In genomic region chr11:88978992-88979391, GRCh38 we compare ENCODE assay signal across 8 cellular contexts.
DNase-seq lines count a peak whose midpoint lies in the region; ATAC-seq, FAIRE-seq and TF ChIP-seq lines count a peak whose summit lies in the region.
"Not testable (repeated sequence)": the region's sequence is repeated elsewhere in the genome, so short reads cannot be mapped to it uniquely, and the experiment has no call there.

No MANE protein-coding gene starts in this region.

- POLR2A ChIA-PET in IMR-90 (lab: Charles Lee; ENCODE audit: unreplicated experiment), result not testable (repeated sequence)

- peak; percentile 42; the same call in 1 of the 2 replicates for ATAC-seq in IMR-90 (ENCODE audit: low read depth)
- ATAC-seq in RWPE2 (ENCODE audit: low read depth), result peak; percentile 75

- not testable (repeated sequence) for TF ChIP-seq POLR2A in IMR-90 (IDR thresholded peaks at IDR 0.05; ENCODE audit: low read depth, low read length)

- not testable (repeated sequence) for H4K8ac ChIP-seq in IMR-90 (ENCODE audit: low read depth in 2 of 2, low read length in 2 of 2); mesendoderm (ENCODE audit: low read depth, low read length)

- H3K27me3 ChIP-seq in IMR-90 (ENCODE audit: control insufficient read depth, insufficient read depth, low read length); RWPE2 (ENCODE audit: insufficient read depth, poor library complexity, severe bottlenecking); mesendoderm (ENCODE audit: insufficient read depth, low read length, poor library complexity); small intestine (ENCODE audit: control insufficient read depth in 2 of 2, insufficient read depth in 2 of 2, low read length in 2 of 2): not testable (repeated sequence)

- not testable (repeated sequence) for H2AK9ac ChIP-seq in IMR-90 (replicated peaks; ENCODE audit: low read depth, low read length, poor library complexity)

- peak; percentile 1 for DNase-seq in Daoy (ENCODE audit: low read depth)
- DNase-seq in HFFc6; RWPE2 (ENCODE audit: low spot score); small intestine: not testable (repeated sequence)
- DNase-seq in IMR-90, result peak; percentile 16
- peak; percentile 1 for DNase-seq in choroid plexus epithelial cell (ENCODE audit: low read depth)
- peak; percentile 5 for DNase-seq in glomerular visceral epithelial cell (ENCODE audit: extremely low spot score)
- DNase-seq in mesendoderm, result peak; percentile 28

- H3K4me1 ChIP-seq in IMR-90 (ENCODE audit: control insufficient read depth, insufficient read depth, low read length); RWPE2 (ENCODE audit: insufficient read depth, poor library complexity, severe bottlenecking); mesendoderm (ENCODE audit: control insufficient read depth, low read depth, low read length); small intestine (ENCODE audit: control insufficient read depth in 2 of 2, insufficient read depth in 1 of 2, low read depth in 1 of 2, low read length in 1 of 2): not testable (repeated sequence)

- not testable (repeated sequence) for H4K5ac ChIP-seq in IMR-90 (ENCODE audit: low read depth, low read length); mesendoderm (ENCODE audit: low read length)

- not testable (repeated sequence) for H3K79me2 ChIP-seq in mesendoderm (ENCODE audit: control insufficient read depth, insufficient read depth, low read length)

- H2AFZ ChIP-seq in IMR-90 (replicated peaks; ENCODE audit: low read length, poor library complexity), result not testable (repeated sequence)

- H2BK120ac ChIP-seq in IMR-90 (ENCODE audit: low read depth, low read length); mesendoderm (ENCODE audit: low read depth, low read length): not testable (repeated sequence)

- BruUV-seq in IMR-90 (replicated peaks; lab: Mats Ljungman, UMichigan), result not testable (repeated sequence)

- peaks cover 19% of the 10 kb centered on the region; the same call in 1 of the 2 replicates for H3K4me1 Mint-ChIP-seq in HFFc6 (ENCODE audit: low read depth)

- H2AK5ac ChIP-seq in IMR-90 (ENCODE audit: low read depth, low read length); mesendoderm (ENCODE audit: low read length): not testable (repeated sequence)

- H3K14ac ChIP-seq in IMR-90 (replicated peaks; ENCODE audit: low read depth, low read length), result not testable (repeated sequence)

- not testable (repeated sequence) for H3K18ac ChIP-seq in IMR-90 (ENCODE audit: low read depth, low read length); mesendoderm (ENCODE audit: low read length)

- H4K20me1 ChIP-seq in IMR-90 (ENCODE audit: insufficient read depth, low read length), result not testable (repeated sequence)

- in situ Hi-C loops in IMR-90 (cut with MboI; ENCODE audit: low sequenced_read_pairs), result not testable (repeated sequence)

- no CpG with 5 or more reads among the region's 3 CpGs for WGBS in IMR-90 (ENCODE audit: extremely low coverage in 2 of 2, insufficient read length in 1 of 2), 2 experiments
- 100% methylated on average over 1 of the region's 3 CpGs for WGBS in mesendoderm (ENCODE audit: extremely low coverage, insufficient coverage, low lambda C conversion rate)
- WGBS in small intestine, 3 donors, result 67 to 79% (median 73%) methylated on average over 3 of the region's 3 CpGs

- not testable (repeated sequence) for H2BK5ac ChIP-seq in IMR-90 (ENCODE audit: low read depth, low read length, poor library complexity, severe bottlenecking); mesendoderm (ENCODE audit: low read length)

- H3K4me2 ChIP-seq in IMR-90 (ENCODE audit: low read depth, low read length), result peak overlapping the region; percentile 67; the same call in 1 of the 2 replicates
- H3K4me2 ChIP-seq in mesendoderm (ENCODE audit: low read length), result not testable (repeated sequence)

- peak overlapping the region; percentile 49; the same call in 1 of the 2 replicates for H3K4me3 Mint-ChIP-seq in HFFc6

- H3K9ac ChIP-seq in IMR-90 (ENCODE audit: low read depth, low read length); mesendoderm (ENCODE audit: low read length): not testable (repeated sequence)

- H3K4ac ChIP-seq in IMR-90 (ENCODE audit: low read depth, low read length); mesendoderm (ENCODE audit: low read depth, low read length): not testable (repeated sequence)

- H2BK20ac ChIP-seq in IMR-90 (ENCODE audit: low read depth, low read length), result not testable (repeated sequence)

- not testable (repeated sequence) for H3K9me3 Mint-ChIP-seq in HFFc6

- dilution Hi-C loops in IMR-90 (cut with HindIII; ENCODE audit: low sequenced_read_pairs, unreplicated experiment), result not testable (repeated sequence)

- intact Hi-C loops in IMR-90 (cut with micrococcal nuclease), result not testable (repeated sequence)

- FAIRE-seq in small intestine (lab: Jason Lieb, UNC), result peak; percentile 15

- H3K79me1 ChIP-seq in IMR-90 (ENCODE audit: low read depth in 1 of 2, low read length in 2 of 2); mesendoderm (ENCODE audit: low read length): not testable (repeated sequence)

- H3K9me1 ChIP-seq in IMR-90 (ENCODE audit: insufficient read depth, low read length), result not testable (repeated sequence)

- H3K56ac ChIP-seq in IMR-90 (ENCODE audit: extremely low read depth, insufficient read depth, low read length); mesendoderm (ENCODE audit: low read length): not testable (repeated sequence)

- H3K27ac Mint-ChIP-seq in HFFc6, result peak overlapping the region; percentile 32; the same call in 1 of the 2 replicates

- not testable (repeated sequence) for H3K23ac ChIP-seq in IMR-90 (ENCODE audit: low read depth, low read length); mesendoderm (ENCODE audit: low read length)

- H3K9me3 ChIP-seq in IMR-90 (ENCODE audit: control insufficient read depth, insufficient read depth, low read length); RWPE2 (ENCODE audit: severe bottlenecking); small intestine (ENCODE audit: control insufficient read depth, low read depth): not testable (repeated sequence)

- H3K36me3 Mint-ChIP-seq in HFFc6 (ENCODE audit: low read depth), result not testable (repeated sequence)

- not testable (repeated sequence) for TF ChIP-seq CTCF in HFFc6 (IDR thresholded peaks at IDR 0.05); IMR-90 (conservative IDR thresholded peaks at IDR 0.05; ENCODE audit: low read depth, low read length); RWPE2 (IDR thresholded peaks at IDR 0.05; ENCODE audit: poor library complexity, severe bottlenecking); choroid plexus epithelial cell (conservative IDR thresholded peaks at IDR 0.05; ENCODE audit: low read depth, low read length)

- CTCF ChIA-PET in IMR-90 (lab: Yijun Ruan, JAX), result not testable (repeated sequence)

- not testable (repeated sequence) for H4K91ac ChIP-seq in IMR-90 (ENCODE audit: insufficient read depth, low read depth, low read length)

- H3K27me3 Mint-ChIP-seq in HFFc6 (ENCODE audit: insufficient read depth), result not testable (repeated sequence)

- not testable (repeated sequence) for H3K4me3 ChIP-seq in IMR-90 (ENCODE audit: insufficient read depth, low read depth, low read length); RWPE2 (ENCODE audit: severe bottlenecking); choroid plexus epithelial cell (ENCODE audit: low read depth, low read length); mesendoderm (ENCODE audit: low read length); small intestine (ENCODE audit: low read depth in 1 of 2, low read length in 2 of 2)

- not testable (repeated sequence) for H3K27ac ChIP-seq in IMR-90 (ENCODE audit: insufficient read depth, low read length); mesendoderm (ENCODE audit: low read depth, low read length); small intestine (ENCODE audit: low read depth in 1 of 2, low read length in 1 of 2)
- H3K27ac ChIP-seq in RWPE2 (ENCODE audit: poor library complexity, severe bottlenecking), result peak overlapping the region; percentile 75

- not testable (repeated sequence) for H3K36me3 ChIP-seq in IMR-90 (ENCODE audit: control insufficient read depth, insufficient read depth, low read length); RWPE2 (ENCODE audit: low read depth); mesendoderm (ENCODE audit: control insufficient read depth, insufficient read depth, low read length); small intestine (ENCODE audit: control insufficient read depth in 2 of 2, insufficient read depth in 2 of 2, low read length in 2 of 2)

- H2BK15ac ChIP-seq in IMR-90 (ENCODE audit: low read depth, low read length); mesendoderm (replicated peaks; ENCODE audit: low read depth): not testable (repeated sequence)

- not testable (repeated sequence) for TF ChIP-seq RAD21 in IMR-90 (IDR thresholded peaks at IDR 0.05; ENCODE audit: low read length)
